ENCODE assay signal across 35 cellular contexts in genomic region chr7:83663131-83663530, GRCh38. TPM values are rescaled to one million over a fixed set of nuclear protein-coding genes. Genes with fewer than 3 reads are reported as not detected.
"Had no signal": no experiment of that assay in that cellular context is flagged by ENCODE, and none has a peak within 500 bp of the region (broad histone marks: within the 10 kb centered on the region; RNA-seq: fewer than 3 reads in every experiment).

No MANE protein-coding gene starts in this region.

- H3K27me3 ChIP-seq: adrenal gland, body of pancreas, brain microvascular endothelial cell, breast epithelium had no signal

- H3K4me1 ChIP-seq: adrenal gland, body of pancreas, breast epithelium had no signal

- H3K9me3 ChIP-seq: adrenal gland, body of pancreas, breast epithelium had no signal

- H3K4me3 ChIP-seq: adrenal gland, body of pancreas, breast epithelium had no signal

- DNase-seq: activated B cell treated with CpG ODN at 0.5 μM for 24 hours; activated CD4-positive, alpha-beta memory T cell treated with anti-CD3 and anti-CD28 coated beads for 36 hours; activated CD4-positive, alpha-beta T cell treated with anti-CD3 and anti-CD28 coated beads for 4 hours; activated CD4-positive, alpha-beta T cell treated with anti-CD3 and anti-CD28 coated beads, Interleukin-2, amount 10 ng/mL, durations not matched to agents 24 days and 14 days; activated CD4-positive, alpha-beta T cell treated with anti-CD3 and anti-CD28 coated beads, Interleukin-2, amount 50 U/mL, for 1 hour; activated CD4-positive, alpha-beta T cell treated with anti-CD3 and anti-CD28 coated beads, Interleukin-2, amount 50 U/mL, for 4 hours; activated CD4-positive, CD25-positive, alpha-beta regulatory T cell treated with anti-CD3 and anti-CD28 coated beads, Interleukin-2, amount 50 U/mL, for 72 hours; activated CD8-positive, alpha-beta memory T cell treated with anti-CD3 and anti-CD28 coated beads, Interleukin-2, amount 50 U/mL, for 4 hours; activated CD8-positive, alpha-beta T cell treated with anti-CD3 and anti-CD28 coated beads for 36 hours; activated effector memory CD4-positive, alpha-beta T cell treated with anti-CD3 and anti-CD28 coated beads, Interleukin-2, amount 50 U/mL, for 16 hours; activated gamma-delta T cell treated with Interleukin-2 at 50 U/mL for 16 hours; activated naive CD4-positive, alpha-beta T cell; activated naive CD4-positive, alpha-beta T cell treated with anti-CD3 and anti-CD28 coated beads for 36 hours; activated naive CD4-positive, alpha-beta T cell treated with anti-CD3 and anti-CD28 coated beads, Interleukin-2, amount 50 U/mL, for 16 hours; activated naive CD8-positive, alpha-beta T cell treated with anti-CD3 and anti-CD28 coated beads for 36 hours; activated T-cell treated with anti-CD3 and anti-CD28 coated beads for 4 hours; activated T-cell treated with anti-CD3 and anti-CD28 coated beads, Interleukin-2, amount 50 U/mL, for 1 hour; activated T-cell treated with anti-CD3 and anti-CD28 coated beads, Interleukin-2, amount 50 U/mL, for 4 hours; activated T-cell treated with anti-CD3 and anti-CD28 coated beads, Interleukin-2, amount 50 U/mL, for 72 hours; adrenal gland; amniotic stem cell; body of pancreas; brain microvascular endothelial cell; central memory CD4-positive, alpha-beta T cell; T-helper 1 cell; T-helper 2 cell; T-helper 9 cell had no signal

- FAIRE-seq: astrocyte, TTC549 had no signal

- H3K27ac ChIP-seq: adrenal gland, body of pancreas, brain microvascular endothelial cell, breast epithelium, VCaP had no signal

- H3K36me3 ChIP-seq: adrenal gland, brain microvascular endothelial cell, breast epithelium had no signal

- ATAC-seq: activated CD8-positive, alpha-beta T cell treated with anti-CD3 and anti-CD28 coated beads for 36 hours; activated naive CD4-positive, alpha-beta T cell treated with anti-CD3 and anti-CD28 coated beads, Interleukin-2, amount 50 U/mL, for 72 hours; activated T-cell treated with anti-CD3 and anti-CD28 coated beads, Interleukin-2, amount 50 U/mL, for 4 hours; activated T-cell treated with anti-CD3 and anti-CD28 coated beads, Interleukin-2, amount 50 U/mL, for 72 hours; activated T-helper 17 cell treated with anti-CD3 and anti-CD28 coated beads, Interleukin-2, amount 50 U/mL, for 72 hours; body of pancreas had no signal

RNA-seq across cellular contexts. Expression of gene SEMA3E, which starts 14.2 kb away (rescaled TPM):
- total RNA-seq: activated B cell treated with CpG ODN at 0.5 μM for 24 hours; activated CD4-positive, alpha-beta memory T cell treated with anti-CD3 and anti-CD28 coated beads for 36 hours; activated CD4-positive, alpha-beta T cell treated with anti-CD3 and anti-CD28 coated beads, Interleukin-2, amount 10 ng/mL, durations not matched to agents 24 days and 14 days; activated CD8-positive, alpha-beta memory T cell treated with anti-CD3 and anti-CD28 coated beads for 36 hours; activated CD8-positive, alpha-beta T cell treated with anti-CD3 and anti-CD28 coated beads for 36 hours; activated naive CD4-positive, alpha-beta T cell treated with anti-CD3 and anti-CD28 coated beads for 36 hours; activated naive CD4-positive, alpha-beta T cell treated with anti-CD3 and anti-CD28 coated beads, Interleukin-2, amount 50 U/mL, for 72 hours; activated naive CD8-positive, alpha-beta T cell treated with anti-CD3 and anti-CD28 coated beads for 36 hours; activated T-cell treated with anti-CD3 and anti-CD28 coated beads, Interleukin-2, amount 50 U/mL, for 4 hours; activated T-cell treated with anti-CD3 and anti-CD28 coated beads, Interleukin-2, amount 50 U/mL, for 72 hours; activated T-helper 1 cell treated with anti-CD3 and anti-CD28 coated beads, Interleukin-12 subunit alpha, Interleukin-12 subunit beta, Interleukin-2, Interleukin-4 antibody, amounts not matched to agents 30 ng/mL and 10 ng/mL and 1 ng/mL, durations not matched to agents 14 hours and 24 hours and 36 hours; activated T-helper 17 cell treated with anti-CD3 and anti-CD28 coated beads, Interleukin-2, amount 50 U/mL, for 72 hours had no signal
